Comparison of ENCODE assay signal across 9 cellular contexts in genomic region chr20:54219751-54220426, GRCh38. TPM values are rescaled to one million over a fixed set of nuclear protein-coding genes. Genes with fewer than 3 reads are reported as not detected.
DNase-seq lines count a peak whose midpoint lies in the region; ATAC-seq and TF ChIP-seq lines count a peak whose summit lies in the region.
"Had no signal": no experiment of that assay in that cellular context is flagged by ENCODE, and none has a peak within 500 bp of the region (broad histone marks: within the 10 kb centered on the region; RNA-seq: fewer than 3 reads in every experiment).

No MANE protein-coding gene starts in this region.

- no peaks in the 10 kb centered on the region for H3K27me3 ChIP-seq in prostate gland (replicated peaks; ENCODE audit: insufficient read depth)
- H3K27me3 ChIP-seq: BLaER1 treated with 17β-estradiol and CSF1 and Interleukin-3, amounts not matched to agents 10 nM and 100 nM had no signal

- TF ChIP-seq POLR2A in prostate gland (IDR thresholded peaks at IDR 0.05) = no peak

- 69% methylated on average over 6 of the region's 6 CpGs for WGBS in prostate gland

- DNase-seq in NCI-H1105 treated with DMSO at 0.1 percent for 48 hours (lab: John Stamatoyannopoulos, UW) (peak; percentile 47), NCI-H1105 (lab: John Stamatoyannopoulos, UW) (no peak), NCI-H2171 (lab: John Stamatoyannopoulos, UW) (peak; percentile 60), dermis microvascular lymphatic vessel endothelial cell (ENCODE audit: low read depth in 2 of 2) (peak; percentile 30 to 60), prostate gland (ENCODE audit: low spot score) (no peak), posterior cingulate gyrus (no peak)

- no peaks in the 10 kb centered on the region for H3K36me3 ChIP-seq in prostate gland

- intact Hi-C loops in prostate gland (cut with DNase I) = loop anchor here (2.0 kb wide), 1 partner anchor 427 kb away; no protein-coding TSS in a partner anchor
- intact Hi-C loops in posterior cingulate gyrus (cut with DNase I) = loop anchor here (2.0 kb wide), 1 partner anchor 427 kb away; no protein-coding TSS in a partner anchor

- TF ChIP-seq CTCF in prostate gland (IDR thresholded peaks at IDR 0.05) = peak in 3 of 4 experiments; percentile 42 to 55 (median 43)

- ATAC-seq in GM18502 (IDR thresholded peaks at IDR 0.05; ENCODE audit: poor library complexity, unreplicated experiment) (no peak), HG02588 (IDR thresholded peaks at IDR 0.05; ENCODE audit: unreplicated experiment) (no peak)

- no peak overlapping the region for H3K27ac ChIP-seq in prostate gland

- no peaks in the 10 kb centered on the region for H3K4me1 ChIP-seq in prostate gland (replicated peaks)

- H3K4me3 ChIP-seq in prostate gland = no peak overlapping the region
- H3K4me3 ChIP-seq: BLaER1 treated with 17β-estradiol and CSF1 and Interleukin-3, amounts not matched to agents 10 nM and 100 nM had no signal

- no peaks in the 10 kb centered on the region for H3K9me3 ChIP-seq in prostate gland
- H3K9me3 ChIP-seq: BLaER1 treated with 17β-estradiol and CSF1 and Interleukin-3, amounts not matched to agents 10 nM and 100 nM had no signal

RNA-seq across cellular contexts. Expression of gene PFDN4, which starts 12.0 kb away (rescaled TPM):
- total RNA-seq in dermis microvascular lymphatic vessel endothelial cell = 52.1 and 70.0 TPM in 2 replicates
- total RNA-seq in prostate gland = 10 to 100 TPM; 43.2 to 44.8 TPM

RNA-seq across cellular contexts. Expression of gene CYP24A1, which starts 46.1 kb away (rescaled TPM):
- total RNA-seq in dermis microvascular lymphatic vessel endothelial cell (not detected in 2 replicates), prostate gland (1 to 10 TPM in 1 of 2 donors, not detected in 1; 1.9 TPM)

Comparison
In these comparisons a context has a peak if more than half of its experiments do, and no peak if none do; other contexts are left out.
1. DNase-seq: peak in NCI-H1105 treated with DMSO at 0.1 percent for 48 hours (single experiment), NCI-H2171 (single experiment) and dermis microvascular lymphatic vessel endothelial cell (2 of 2); none in NCI-H1105 (single experiment), prostate gland (single experiment) and posterior cingulate gyrus (0 of 10).